ENCODE assay signal across 1 cellular context in the genomic region with DNA sequence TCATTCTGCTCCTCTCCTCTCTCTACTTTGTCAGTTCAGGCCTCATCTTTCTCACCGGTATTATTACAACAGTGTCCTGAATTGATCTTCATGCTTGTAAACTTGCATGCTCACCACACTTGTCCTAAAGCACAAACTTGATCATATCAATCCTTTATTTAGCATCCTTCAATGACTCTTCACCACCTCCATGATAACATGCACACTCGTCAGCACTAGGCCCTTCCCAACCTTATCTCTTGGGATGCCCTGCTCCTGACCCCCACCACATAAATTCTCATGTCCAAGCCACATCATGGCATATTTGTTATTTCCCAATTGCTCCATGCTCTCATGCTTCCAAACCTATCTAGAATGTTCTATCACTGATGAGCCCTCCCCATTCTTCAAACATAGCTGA.
TF ChIP-seq lines count a peak whose summit lies in the region.

No MANE protein-coding gene starts in this region.

TF ChIP-seq in WTC11, 78 proteins besides CTCF, POLR2A, EP300 and RAD21 (continued from another document):
- TF ChIP-seq, protein P1, sequence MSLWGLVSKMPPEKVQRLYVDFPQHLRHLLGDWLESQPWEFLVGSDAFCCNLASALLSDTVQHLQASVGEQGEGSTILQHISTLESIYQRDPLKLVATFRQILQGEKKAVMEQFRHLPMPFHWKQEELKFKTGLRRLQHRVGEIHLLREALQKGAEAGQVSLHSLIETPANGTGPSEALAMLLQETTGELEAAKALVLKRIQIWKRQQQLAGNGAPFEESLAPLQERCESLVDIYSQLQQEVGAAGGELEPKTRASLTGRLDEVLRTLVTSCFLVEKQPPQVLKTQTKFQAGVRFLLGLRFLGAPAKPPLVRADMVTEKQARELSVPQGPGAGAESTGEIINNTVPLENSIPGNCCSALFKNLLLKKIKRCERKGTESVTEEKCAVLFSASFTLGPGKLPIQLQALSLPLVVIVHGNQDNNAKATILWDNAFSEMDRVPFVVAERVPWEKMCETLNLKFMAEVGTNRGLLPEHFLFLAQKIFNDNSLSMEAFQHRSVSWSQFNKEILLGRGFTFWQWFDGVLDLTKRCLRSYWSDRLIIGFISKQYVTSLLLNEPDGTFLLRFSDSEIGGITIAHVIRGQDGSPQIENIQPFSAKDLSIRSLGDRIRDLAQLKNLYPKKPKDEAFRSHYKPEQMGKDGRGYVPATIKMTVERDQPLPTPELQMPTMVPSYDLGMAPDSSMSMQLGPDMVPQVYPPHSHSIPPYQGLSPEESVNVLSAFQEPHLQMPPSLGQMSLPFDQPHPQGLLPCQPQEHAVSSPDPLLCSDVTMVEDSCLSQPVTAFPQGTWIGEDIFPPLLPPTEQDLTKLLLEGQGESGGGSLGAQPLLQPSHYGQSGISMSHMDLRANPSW (CRISPR knock-in tag; conservative IDR thresholded peaks at IDR 0.05; ENCODE audit: low read depth), result no peak
- TF ChIP-seq KAT7 (CRISPR knock-in tag; IDR thresholded peaks at IDR 0.05; ENCODE audit: borderline replicate concordance) (no peak), EMX1 (CRISPR knock-in tag; IDR thresholded peaks at IDR 0.05) (no peak), IRF2 (CRISPR knock-in tag; IDR thresholded peaks at IDR 0.05; ENCODE audit: borderline replicate concordance, low read depth) (no peak), OVOL2 (CRISPR knock-in tag; IDR thresholded peaks at IDR 0.05; ENCODE audit: borderline replicate concordance) (no peak)
- TF ChIP-seq, protein P2, sequence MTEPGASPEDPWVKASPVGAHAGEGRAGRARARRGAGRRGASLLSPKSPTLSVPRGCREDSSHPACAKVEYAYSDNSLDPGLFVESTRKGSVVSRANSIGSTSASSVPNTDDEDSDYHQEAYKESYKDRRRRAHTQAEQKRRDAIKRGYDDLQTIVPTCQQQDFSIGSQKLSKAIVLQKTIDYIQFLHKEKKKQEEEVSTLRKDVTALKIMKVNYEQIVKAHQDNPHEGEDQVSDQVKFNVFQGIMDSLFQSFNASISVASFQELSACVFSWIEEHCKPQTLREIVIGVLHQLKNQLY (CRISPR knock-in tag; IDR thresholded peaks at IDR 0.05), result no peak
TF ChIP-seq in WTC11: peak in this region for 0.
